ENCODE assay signal across 8 cellular contexts in the genomic region with DNA sequence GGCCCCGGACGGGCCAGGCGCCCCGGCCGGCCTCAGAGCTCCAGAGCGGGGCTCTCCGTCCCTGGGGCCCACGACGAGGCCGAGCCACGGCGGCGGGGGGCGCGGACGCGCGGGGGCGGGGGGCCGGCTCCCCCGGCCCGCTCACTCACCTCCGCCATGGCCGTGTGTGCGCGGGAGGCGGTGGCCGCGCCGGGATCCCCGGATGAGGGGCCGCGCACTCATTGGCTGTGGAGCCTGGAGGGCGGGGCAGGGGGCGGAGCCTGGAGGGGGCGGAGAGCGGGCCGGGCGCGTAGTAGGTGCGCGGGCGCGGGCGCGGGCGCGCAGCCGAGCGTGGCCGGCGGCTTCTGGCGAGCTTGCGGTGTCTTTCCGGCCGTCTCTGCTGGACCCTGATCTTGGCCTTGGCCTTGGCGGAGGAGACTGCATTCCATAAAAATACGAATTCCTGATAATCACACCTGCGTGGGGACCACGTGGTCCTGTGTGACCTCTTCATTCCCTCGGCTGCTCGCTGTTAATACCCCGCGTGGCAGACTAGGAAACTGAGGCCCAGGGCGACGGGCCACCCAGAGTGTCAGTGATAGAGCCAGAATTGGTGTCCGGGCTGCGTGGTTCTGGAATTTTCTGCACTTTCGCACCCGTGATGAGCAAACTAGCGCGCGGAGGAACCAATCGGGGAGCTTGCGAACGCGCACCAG. TPM values are rescaled to one million over a fixed set of nuclear protein-coding genes. Genes with fewer than 3 reads are reported as not detected.
DNase-seq lines count a peak whose midpoint lies in the region; ATAC-seq, FAIRE-seq and TF ChIP-seq lines count a peak whose summit lies in the region.

A gene with protein sequence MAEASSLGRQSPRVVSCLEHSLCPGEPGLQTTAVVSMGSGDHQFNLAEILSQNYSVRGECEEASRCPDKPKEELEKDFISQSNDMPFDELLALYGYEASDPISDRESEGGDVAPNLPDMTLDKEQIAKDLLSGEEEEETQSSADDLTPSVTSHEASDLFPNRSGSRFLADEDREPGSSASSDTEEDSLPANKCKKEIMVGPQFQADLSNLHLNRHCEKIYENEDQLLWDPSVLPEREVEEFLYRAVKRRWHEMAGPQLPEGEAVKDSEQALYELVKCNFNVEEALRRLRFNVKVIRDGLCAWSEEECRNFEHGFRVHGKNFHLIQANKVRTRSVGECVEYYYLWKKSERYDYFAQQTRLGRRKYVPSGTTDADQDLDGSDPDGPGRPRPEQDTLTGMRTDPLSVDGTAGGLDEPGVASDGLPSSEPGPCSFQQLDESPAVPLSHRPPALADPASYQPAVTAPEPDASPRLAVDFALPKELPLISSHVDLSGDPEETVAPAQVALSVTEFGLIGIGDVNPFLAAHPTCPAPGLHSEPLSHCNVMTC (minus strand): TSS at position 172 of the 695 bp plus-strand sequence. CDS start 14 bp downstream, at position 158.

- no peak for TF ChIP-seq CTCF in PC-3 (conservative IDR thresholded peaks at IDR 0.05; ENCODE audit: low read depth, low read length)
- no peak for TF ChIP-seq CTCF in esophagus muscularis mucosa (IDR thresholded peaks at IDR 0.05)

- peak; percentile 37 for FAIRE-seq in GM19239 (lab: Jason Lieb, UNC)

- DNase-seq in Ammon's horn (ENCODE audit: low spot score): peak; percentile 81
- DNase-seq in GM19239 (ENCODE audit: insufficient read length, low spot score): peak; percentile 99
- DNase-seq in PC-3: peak; percentile 71
- DNase-seq in activated T-cell treated with anti-CD3 and anti-CD28 coated beads, Interleukin-2, amount 50 U/mL, for 4 hours: peak; percentile 92
- peak; percentile 97 for DNase-seq in esophagus muscularis mucosa (ENCODE audit: extremely low spot score)
- DNase-seq in stimulated activated CD8-positive, alpha-beta memory T cell treated with anti-CD3 and anti-CD28 coated beads, Interleukin-4, amount 100 ng/mL, for 48 hours: peak; percentile 96

- ATAC-seq in HG03565 (IDR thresholded peaks at IDR 0.05; ENCODE audit: unreplicated experiment): peak; percentile 67
- ATAC-seq in PC-3: peak; percentile 75
- ATAC-seq in activated T-cell treated with anti-CD3 and anti-CD28 coated beads, Interleukin-2, amount 50 U/mL, for 4 hours: peak; percentile 93 to 96

- no peaks in the 10 kb centered on the region for H3K9me3 Mint-ChIP-seq in activated T-cell treated with anti-CD3 and anti-CD28 coated beads, Interleukin-2, amount 50 U/mL, for 4 hours

- H3K9ac ChIP-seq in PC-3 (ENCODE audit: low read length) (peak within 1 kb of the TSS; percentile 79), muscle layer of colon (ENCODE audit: low read length) (peak within 1 kb of the TSS; percentile 44)

- H3K4me1 ChIP-seq in PC-3 (ENCODE audit: insufficient read depth, low read length) (peaks cover 25% of the 10 kb centered on the region), esophagus muscularis mucosa (peaks cover 32 to 48% (median 47%) of the 10 kb centered on the region in 4 donors), muscle layer of colon (ENCODE audit: insufficient read depth, low read length) (peaks cover 29% of the 10 kb centered on the region)

- TF ChIP-seq POLR2A in esophagus muscularis mucosa (IDR thresholded peaks at IDR 0.05; ENCODE audit: low read depth): no peak

- no peak for TF ChIP-seq EP300 in esophagus muscularis mucosa (IDR thresholded peaks at IDR 0.05)

- no peaks in the 10 kb centered on the region for H3F3A ChIP-seq in PC-3 (ENCODE audit: low read length, unreplicated experiment)

- intact Hi-C loops in PC-3 (cut with micrococcal nuclease): no loop called here
- intact Hi-C loops in esophagus muscularis mucosa (cut with DNase I): no loop called here

- POLR2A ChIA-PET in PC-3 (lab: Charles Lee; ENCODE audit: unreplicated experiment): no interaction called here

- H3K9me3 ChIP-seq in PC-3 (ENCODE audit: low read length) (no peaks in the 10 kb centered on the region), esophagus muscularis mucosa (no peaks in the 10 kb centered on the region), muscle layer of colon (ENCODE audit: low read length) (no peaks in the 10 kb centered on the region)

- peaks cover 42% of the 10 kb centered on the region for H3K79me2 ChIP-seq in PC-3 (ENCODE audit: low read length)

- H3K27ac ChIP-seq in PC-3 (ENCODE audit: low read length): peak within 1 kb of the TSS; percentile 74
- H3K27ac ChIP-seq in esophagus muscularis mucosa (replicated peaks in 1 of 4): peak within 1 kb of the TSS; percentile 77 to 84 (median 82)
- H3K27ac ChIP-seq in muscle layer of colon (ENCODE audit: low read depth, low read length): peak within 1 kb of the TSS; percentile 70

- peaks cover 21% of the 10 kb centered on the region; the same call in 1 of the 2 replicates for H4K20me1 ChIP-seq in PC-3 (ENCODE audit: low read length)

- H3K4me3 Mint-ChIP-seq in activated T-cell treated with anti-CD3 and anti-CD28 coated beads, Interleukin-2, amount 50 U/mL, for 4 hours: peak within 1 kb of the TSS; percentile 83

- WGBS in esophagus muscularis mucosa: 45% methylated on average over 10 of the region's 77 CpGs

- H3K36me3 Mint-ChIP-seq in activated T-cell treated with anti-CD3 and anti-CD28 coated beads, Interleukin-2, amount 50 U/mL, for 4 hours (ENCODE audit: insufficient read depth): peaks cover 2% of the 10 kb centered on the region

- H2AFZ ChIP-seq in PC-3 (ENCODE audit: low read length): peak within 1 kb of the TSS; percentile 80

- CTCF ChIA-PET in PC-3 (lab: Charles Lee): no interaction called here

- H3K4me2 ChIP-seq in PC-3 (ENCODE audit: low read length): peak within 1 kb of the TSS; percentile 97

- H3K27me3 ChIP-seq in PC-3 (ENCODE audit: low read length) (no peaks in the 10 kb centered on the region), esophagus muscularis mucosa (peaks cover 0 to 12% (median 0%) of the 10 kb centered on the region in 4 donors), muscle layer of colon (ENCODE audit: control insufficient read depth in 1 of 2, insufficient read depth in 2 of 2, low read length in 2 of 2) (no peaks in the 10 kb centered on the region)

- H3K4me3 ChIP-seq in PC-3 (ENCODE audit: low read length): peak within 1 kb of the TSS; percentile 75
- peak within 1 kb of the TSS; percentile 71 to 93 (median 90) for H3K4me3 ChIP-seq in esophagus muscularis mucosa
- H3K4me3 ChIP-seq in muscle layer of colon (ENCODE audit: low read depth in 1 of 2, low read length in 2 of 2): peak within 1 kb of the TSS; percentile 71 to 73

- H3K36me3 ChIP-seq in PC-3 (ENCODE audit: low read depth, low read length) (no peaks in the 10 kb centered on the region), esophagus muscularis mucosa (no peaks in the 10 kb centered on the region), muscle layer of colon (ENCODE audit: insufficient read depth, low read length) (peaks cover 4% of the 10 kb centered on the region)

- H3K27me3 Mint-ChIP-seq in activated T-cell treated with anti-CD3 and anti-CD28 coated beads, Interleukin-2, amount 50 U/mL, for 4 hours (ENCODE audit: low read depth): peaks cover 4% of the 10 kb centered on the region

- BruUV-seq in PC-3 (replicated peaks; lab: Mats Ljungman, UMichigan): TSS peak; percentile 44

- peaks cover 47% of the 10 kb centered on the region for H3K4me1 Mint-ChIP-seq in activated T-cell treated with anti-CD3 and anti-CD28 coated beads, Interleukin-2, amount 50 U/mL, for 4 hours (ENCODE audit: low read depth)

- H3K9me2 ChIP-seq in PC-3 (replicated peaks; ENCODE audit: low read length): no peaks in the 10 kb centered on the region

RNA-seq across cellular contexts. Expression of the gene that starts here (rescaled TPM):
- total RNA-seq in PC-3 (2014; rRNA removed): not detected in 2 replicates
- 10 to 100 TPM; 25.7 to 30.2 (median 28.7) TPM for total RNA-seq in activated T-cell treated with anti-CD3 and anti-CD28 coated beads, Interleukin-2, amount 50 U/mL, for 4 hours
- 10 to 100 TPM; 11.6 to 26.4 (median 18.9) TPM for total RNA-seq in esophagus muscularis mucosa

Comparison
In these comparisons a context has a peak if more than half of its experiments do, and no peak if none do; other contexts are left out.
1. Peak in every context shown above with its lines: DNase-seq, ATAC-seq, H3K4me3 ChIP-seq and H3K27ac ChIP-seq.
2. RNA of the gene that starts here (total RNA-seq): 25.7 to 30.2 TPM in activated T-cell treated with anti-CD3 and anti-CD28 coated beads, Interleukin-2, amount 50 U/mL, for 4 hours and 11.6 to 26.4 TPM in esophagus muscularis mucosa; not detected in PC-3; every median in the first group is over 10 times any median in the second.
3. Peak in DNase-seq, ATAC-seq, H3K4me3 ChIP-seq, H3K27ac ChIP-seq, H3K9ac ChIP-seq and H3K4me2 ChIP-seq in PC-3; RNA of the gene not detected or under 1 TPM.